In genomic region chr3:172153335-172153861, GRCh38 we compare ENCODE assay signal across 9 cellular contexts.
DNase-seq lines count a peak whose midpoint lies in the region; ATAC-seq, FAIRE-seq and TF ChIP-seq lines count a peak whose summit lies in the region.
"Had no signal": no experiment of that assay in that cellular context is flagged by ENCODE, and none has a peak within 500 bp of the region (broad histone marks: within the 10 kb centered on the region; RNA-seq: fewer than 3 reads in every experiment).

No MANE protein-coding gene starts in this region.

- no peaks in the 10 kb centered on the region for H3K27me3 ChIP-seq in foreskin keratinocyte
- H3K27me3 ChIP-seq in upper lobe of left lung: no peaks in the 10 kb centered on the region

- peak; percentile 57 for ATAC-seq in GM21529 (IDR thresholded peaks at IDR 0.05; ENCODE audit: unreplicated experiment)
- peak; percentile 99 for ATAC-seq in foreskin keratinocyte
- ATAC-seq in upper lobe of left lung (ENCODE audit: low FRiP score in 2 of 2): peak; percentile 97 to 98

- peak; percentile 98 for FAIRE-seq in A204.1 (lab: Jason Lieb, UNC)
- FAIRE-seq: colon had no signal

- no peaks in the 10 kb centered on the region for H3K9me3 ChIP-seq in upper lobe of left lung

- H3K27ac ChIP-seq in foreskin keratinocyte (peak overlapping the region; percentile 49), upper lobe of left lung (peak overlapping the region; percentile 75 to 87 (median 86))

- TF ChIP-seq CTCF in foreskin keratinocyte (conservative IDR thresholded peaks at IDR 0.05) (no peak), upper lobe of left lung (IDR thresholded peaks at IDR 0.05) (no peak)

- no peaks in the 10 kb centered on the region for H3K36me3 ChIP-seq in upper lobe of left lung

- TF ChIP-seq EP300 in upper lobe of left lung (IDR thresholded peaks at IDR 0.05): peak in 2 of 4 donors; percentile 2 to 93

- no peak overlapping the region for H3K4me3 ChIP-seq in upper lobe of left lung

- WGBS in upper lobe of left lung, 2 donors: 12 to 14% methylated on average over 7 to 8 of the region's 8 CpGs

- H3K4me1 ChIP-seq in foreskin keratinocyte (peaks cover 49% of the 10 kb centered on the region), upper lobe of left lung (peaks cover 38 to 60% (median 51%) of the 10 kb centered on the region in 4 donors)

- TF ChIP-seq POLR2A in upper lobe of left lung (IDR thresholded peaks at IDR 0.05): peak in 2 of 4 donors; percentile 45 to 66

- DNase-seq in NCI-H446 treated with DMSO at 0.1 percent for 48 hours (lab: John Stamatoyannopoulos, UW) (peak; percentile 57), foreskin keratinocyte (peak; percentile 82 to 89), occipital lobe (lab: John Stamatoyannopoulos, UW) (peak; percentile 59), upper lobe of left lung (peak in 1 of 2 donors; percentile 98), NCI-H748 treated with DMSO at 0.1 percent for 48 hours (lab: John Stamatoyannopoulos, UW) (no peak)
- peak; percentile 6 for DNase-seq in activated T-helper 9 cell treated with anti-CD3 and anti-CD28 coated beads, Interleukin-2, amount 50 U/mL, for 16 hours (ENCODE audit: low read depth)
